In genomic region chr19:34430738-34431625, GRCh38 we compare ENCODE assay signal across 8 cellular contexts. TPM values are rescaled to one million over a fixed set of nuclear protein-coding genes. Genes with fewer than 3 reads are reported as not detected.
DNase-seq lines count a peak whose midpoint lies in the region; ATAC-seq, FAIRE-seq and TF ChIP-seq lines count a peak whose summit lies in the region.

No MANE protein-coding gene starts in this region.

- H3K9me3 ChIP-seq in heart right ventricle = no peaks in the 10 kb centered on the region
- H3K9me3 ChIP-seq in ascending aorta = no peaks in the 10 kb centered on the region
- no peaks in the 10 kb centered on the region for H3K9me3 ChIP-seq in keratinocyte (ENCODE audit: control insufficient read depth, low read depth, low read length)
- H3K9me3 ChIP-seq in subcutaneous abdominal adipose tissue (ENCODE audit: control insufficient read depth in 5 of 5, low read length in 5 of 5) = no peaks in the 10 kb centered on the region

- H3K4me1 ChIP-seq in heart right ventricle (peaks cover 11 to 68% (median 49%) of the 10 kb centered on the region in 9 donors), ascending aorta (peaks cover 8 to 61% of the 10 kb centered on the region in 2 donors), keratinocyte (ENCODE audit: control insufficient read depth, extremely low read depth, insufficient read depth, low read length) (peaks cover 13% of the 10 kb centered on the region), subcutaneous abdominal adipose tissue (ENCODE audit: control insufficient read depth in 5 of 5, insufficient read depth in 5 of 5, low read length in 5 of 5) (peaks cover 12 to 71% (median 55%) of the 10 kb centered on the region in 5 donors)

- no peak for ATAC-seq in heart right ventricle
- no peak for ATAC-seq in left ventricle myocardium superior
- peak; percentile 43 for ATAC-seq in HG03521 (IDR thresholded peaks at IDR 0.05; ENCODE audit: unreplicated experiment)
- ATAC-seq in GM19467 (IDR thresholded peaks at IDR 0.05; ENCODE audit: unreplicated experiment) = no peak

- DNase-seq in heart right ventricle = no peak
- no peak for DNase-seq in left ventricle myocardium superior
- peak; percentile 59 for DNase-seq in OCI-M2 (lab: John Stamatoyannopoulos, UW; ENCODE audit: unreplicated experiment)
- no peak for DNase-seq in ascending aorta (ENCODE audit: low spot score in 2 of 2)
- DNase-seq in keratinocyte (ENCODE audit: low read depth, low spot score) = peak; percentile 26

- H3K4me3 ChIP-seq in heart right ventricle (peak overlapping the region in 7 of 10 donors; percentile 2 to 98 (median 91)), ascending aorta (peak overlapping the region; percentile 13 to 88), keratinocyte (ENCODE audit: control insufficient read depth in 2 of 3, extremely low read depth in 1 of 3, insufficient read depth in 2 of 3, low read depth in 1 of 3, low read length in 3 of 3) (peak overlapping the region in 2 of 3 experiments; percentile 30 to 34), subcutaneous abdominal adipose tissue (ENCODE audit: low read depth in 1 of 5, low read length in 5 of 5) (peak overlapping the region; percentile 38 to 98 (median 94))

- H3K4me2 ChIP-seq in keratinocyte (ENCODE audit: control insufficient read depth, extremely low read depth, insufficient read depth, low read depth, low read length) = peak overlapping the region; percentile 88

- peaks cover 13% of the 10 kb centered on the region for H4K20me1 ChIP-seq in keratinocyte (ENCODE audit: control insufficient read depth, extremely low read depth, insufficient read depth, low read length)

- H3K9ac ChIP-seq in keratinocyte (ENCODE audit: control insufficient read depth, extremely low read depth, insufficient read depth, low read length) (no peak overlapping the region), subcutaneous abdominal adipose tissue (ENCODE audit: low read length in 5 of 5) (peak overlapping the region in 4 of 5 donors; percentile 16 to 97 (median 76))

- dilution Hi-C loops in keratinocyte (cut with MboI; ENCODE audit: extremely low pct_ligation_motif_present, low sequenced_read_pairs) = no loop called here

- TF ChIP-seq CTCF in heart right ventricle (IDR thresholded peaks at IDR 0.05) (peak; percentile 22 to 75 (median 58)), ascending aorta (IDR thresholded peaks at IDR 0.05) (peak; percentile 34 to 51 (median 43)), keratinocyte (optimal IDR thresholded peaks at IDR 0.05 in 1 of 3, IDR thresholded peaks at IDR 0.05 in 1 of 3, conservative IDR thresholded peaks at IDR 0.05 in 1 of 3; ENCODE audit: extremely low read depth in 1 of 3, insufficient read depth in 2 of 3, low read length in 3 of 3) (peak; percentile 59 to 76 (median 60))

- WGBS in heart right ventricle, 2 donors = 39 to 40% methylated on average over 6 of the region's 6 CpGs

- H3K27ac ChIP-seq in heart right ventricle (peak overlapping the region in 8 of 10 donors; percentile 4 to 95 (median 49)), ascending aorta (peak overlapping the region; percentile 93 to 99), keratinocyte (ENCODE audit: control insufficient read depth, insufficient read depth, low read length) (peak overlapping the region; percentile 13), subcutaneous abdominal adipose tissue (ENCODE audit: low read depth, low read length) (peak overlapping the region; percentile 97)

- no peak overlapping the region for H2AFZ ChIP-seq in keratinocyte (ENCODE audit: control insufficient read depth, low read length)

- H3K27me3 ChIP-seq in heart right ventricle = no peaks in the 10 kb centered on the region
- H3K27me3 ChIP-seq in ascending aorta = no peaks in the 10 kb centered on the region
- H3K27me3 ChIP-seq in keratinocyte (ENCODE audit: control insufficient read depth, extremely low read depth, insufficient read depth, low read length) = no peaks in the 10 kb centered on the region
- H3K27me3 ChIP-seq in subcutaneous abdominal adipose tissue (ENCODE audit: control insufficient read depth in 5 of 5, insufficient read depth in 4 of 5, low read length in 5 of 5) = peaks cover 0 to 3% (median 0%) of the 10 kb centered on the region in 5 donors

- H3K36me3 ChIP-seq in heart right ventricle (peaks cover 0 to 53% (median 20%) of the 10 kb centered on the region in 9 donors), ascending aorta (peaks cover 6 to 14% of the 10 kb centered on the region in 2 donors), keratinocyte (ENCODE audit: control insufficient read depth in 2 of 2, extremely low read depth in 1 of 2, insufficient read depth in 2 of 2, low read length in 2 of 2) (peaks cover 4 to 23% of the 10 kb centered on the region in 2 experiments), subcutaneous abdominal adipose tissue (ENCODE audit: control insufficient read depth in 5 of 5, insufficient read depth in 5 of 5, low read length in 5 of 5) (peaks cover 0 to 22% (median 17%) of the 10 kb centered on the region in 5 donors)

- H3K79me2 ChIP-seq in keratinocyte (ENCODE audit: control insufficient read depth, insufficient read depth, low read length) = peaks cover 65% of the 10 kb centered on the region

- H3K9me1 ChIP-seq in keratinocyte (ENCODE audit: control insufficient read depth, extremely low read depth, insufficient read depth, low read length) = peaks cover 3% of the 10 kb centered on the region

- peak; percentile 41 for FAIRE-seq in keratinocyte (lab: Jason Lieb, UNC)

- intact Hi-C loops in heart right ventricle (cut with DNase I) (no loop called here), left ventricle myocardium superior (cut with micrococcal nuclease) (no loop called here), ascending aorta (cut with DNase I) (no loop called here)

RNA-seq across cellular contexts. Expression of gene UBA2, which starts 2.8 kb away (rescaled TPM):
- total RNA-seq in heart right ventricle (10 to 100 TPM; 38.8 to 74.4 (median 53.1) TPM), left ventricle myocardium superior (51.1 TPM), ascending aorta (162 TPM)
- polyA plus RNA-seq in heart right ventricle (10 to 100 TPM; 36.1 to 50.8 TPM), keratinocyte (85.1 to 161 TPM (median 89.7 TPM) in 3 replicates)
- 184 TPM for polyA plus RNA-seq in keratinocyte (2011; ENCODE audit: low read depth)
- 73.9 and 118 TPM in 2 replicates for polyA plus RNA-seq in keratinocyte (2011; cell fraction: cytosol; rRNA removed)
- polyA plus RNA-seq in keratinocyte (2011; cell fraction: nucleus; rRNA removed) = 54.9 and 57.6 TPM in 2 replicates
- polyA plus RNA-seq in keratinocyte (2012; ENCODE audit: low replicate concordance) = 76.0 and 87.3 TPM in 2 replicates
- polyA minus RNA-seq in keratinocyte = 23.3 to 138 TPM (median 90.8 TPM) in 3 replicates
- 58.1 TPM for polyA minus RNA-seq in keratinocyte (2011; cell fraction: cytosol; rRNA and poly(A)+ RNA removed)
- 28.9 and 56.5 TPM in 2 replicates for polyA minus RNA-seq in keratinocyte (2011; cell fraction: nucleus; rRNA and poly(A)+ RNA removed)

RNA-seq across cellular contexts. Expression of gene PDCD2L, which starts 26.8 kb away (rescaled TPM):
- total RNA-seq in heart right ventricle (10 to 100 TPM in 2 of 10 donors, 1 to 10 TPM in 8; 7.1 to 12.2 (median 9.3) TPM), left ventricle myocardium superior (8.9 TPM), ascending aorta (30.0 TPM)
- polyA plus RNA-seq in heart right ventricle (10 to 100 TPM in 1 of 2 donors, 1 to 10 TPM in 1; 7.1 to 15.3 TPM), keratinocyte (16.0 to 23.8 TPM (median 22.0 TPM) in 3 replicates)
- 5.6 TPM for polyA plus RNA-seq in keratinocyte (2011; ENCODE audit: low read depth)
- 19.1 and 21.7 TPM in 2 replicates for polyA plus RNA-seq in keratinocyte (2011; cell fraction: cytosol; rRNA removed)
- 12.3 and 14.5 TPM in 2 replicates for polyA plus RNA-seq in keratinocyte (2011; cell fraction: nucleus; rRNA removed)
- 14.3 and 17.7 TPM in 2 replicates for polyA plus RNA-seq in keratinocyte (2012; ENCODE audit: low replicate concordance)
- polyA minus RNA-seq in keratinocyte = 14.6 to 19.9 TPM (median 17.1 TPM) in 3 replicates
- polyA minus RNA-seq in keratinocyte (2011; cell fraction: cytosol; rRNA and poly(A)+ RNA removed) = 8.4 TPM
- polyA minus RNA-seq in keratinocyte (2011; cell fraction: nucleus; rRNA and poly(A)+ RNA removed) = 5.0 and 5.4 TPM in 2 replicates

RNA-seq across cellular contexts. Expression of gene WTIP, which starts 50.6 kb away (rescaled TPM):
- total RNA-seq in heart right ventricle = 10 to 100 TPM; 15.2 to 30.0 (median 25.2) TPM
- polyA plus RNA-seq in heart right ventricle = 1 to 10 TPM; 4.8 to 9.2 TPM
- total RNA-seq in left ventricle myocardium superior = 26.2 TPM
- total RNA-seq in ascending aorta = 127 TPM
- 13.2 to 17.7 TPM (median 14.5 TPM) in 3 replicates for polyA plus RNA-seq in keratinocyte
- 2.5 TPM for polyA plus RNA-seq in keratinocyte (2011; ENCODE audit: low read depth)
- polyA plus RNA-seq in keratinocyte (2011; cell fraction: cytosol; rRNA removed) = 8.6 and 11.0 TPM in 2 replicates
- polyA plus RNA-seq in keratinocyte (2011; cell fraction: nucleus; rRNA removed) = 9.4 and 13.4 TPM in 2 replicates
- 10.1 and 17.9 TPM in 2 replicates for polyA plus RNA-seq in keratinocyte (2012; ENCODE audit: low replicate concordance)
- 27.2 to 30.3 TPM (median 29.4 TPM) in 3 replicates for polyA minus RNA-seq in keratinocyte
- polyA minus RNA-seq in keratinocyte (2011; cell fraction: cytosol; rRNA and poly(A)+ RNA removed) = 12.1 TPM
- polyA minus RNA-seq in keratinocyte (2011; cell fraction: nucleus; rRNA and poly(A)+ RNA removed) = 5.2 and 8.6 TPM in 2 replicates

Comparison
In these comparisons a context has a peak if more than half of its experiments do, and no peak if none do; other contexts are left out.
1. DNase-seq: peak in OCI-M2 (single experiment) and keratinocyte (single experiment); none in heart right ventricle (0 of 2), left ventricle myocardium superior (single experiment) and ascending aorta (0 of 2).
2. H3K27ac ChIP-seq: peak in every context shown above with its lines; median percentile 97 in subcutaneous abdominal adipose tissue; 96 in ascending aorta; 49 in heart right ventricle; 13 in keratinocyte.
3. H3K4me3 ChIP-seq: peak in every context shown above with its lines; median percentile 94 in subcutaneous abdominal adipose tissue; 91 in heart right ventricle; 50 in ascending aorta; 32 in keratinocyte.
4. Peak in every context shown above with its lines, with median percentiles within 50 percentile points of each other: CTCF ChIP-seq.